Comparison of ENCODE assay signal across 9 cellular contexts in genomic region chr2:201860541-201861154, GRCh38. TPM values are rescaled to one million over a fixed set of nuclear protein-coding genes. Genes with fewer than 3 reads are reported as not detected.
A peak's percentile ranks its signal among the peaks of the same experiment; 100 is the strongest.
DNase-seq lines count a peak whose midpoint lies in the region; TF ChIP-seq lines count a peak whose summit lies in the region.
"Had no signal": no experiment of that assay in that cellular context is flagged by ENCODE, and none has a peak within 500 bp of the region (broad histone marks: within the 10 kb centered on the region; RNA-seq: fewer than 3 reads in every experiment).

No MANE protein-coding gene starts in this region.

- DNase-seq in NCI-H146 (lab: John Stamatoyannopoulos, UW) (peak; percentile 34), NCI-H146 treated with DMSO at 0.1 percent for 48 hours (lab: John Stamatoyannopoulos, UW; ENCODE audit: unreplicated experiment) (no peak), HAP-1 (ENCODE audit: low spot score in 2 of 2) (peak; percentile 68 to 72), NCI-H1694 (lab: John Stamatoyannopoulos, UW) (peak; percentile 84), T-helper 1 cell (peak in 4 of 5 donors; percentile 5 to 46 (median 14)), caudate nucleus (lab: John Stamatoyannopoulos, UW) (peak in 48 of 61 donors; percentile 1 to 86 (median 29)), kidney epithelial cell (ENCODE audit: low read depth) (no peak)
- DNase-seq in stimulated activated CD4-positive, alpha-beta T cell treated with anti-CD3 and anti-CD28 coated beads, TNF-alpha, amount 100 ng/mL, for 24 hours (ENCODE audit: low read depth in 3 of 3), result peak in 2 of 3 experiments; percentile 7 to 22

- no peaks in the 10 kb centered on the region for H3K36me3 ChIP-seq in HAP-1 (replicated peaks)
- no peaks in the 10 kb centered on the region for H3K36me3 ChIP-seq in kidney epithelial cell (ENCODE audit: control insufficient read depth, insufficient read depth, low read length)
- H3K36me3 ChIP-seq: BLaER1 treated with 17β-estradiol and CSF1 and Interleukin-3, amounts not matched to agents 10 nM and 100 nM had no signal

- in situ Hi-C loops in HAP-1 (cut with MboI; ENCODE audit: low sequenced_read_pairs), result no loop called here

- TF ChIP-seq CTCF in kidney epithelial cell (IDR thresholded peaks at IDR 0.05; ENCODE audit: insufficient read depth, low read length, poor library complexity, severe bottlenecking), result peak; percentile 76

- H3K4me1 ChIP-seq in HAP-1, result peaks cover 11% of the 10 kb centered on the region

- H3K27me3 ChIP-seq in HAP-1 (ENCODE audit: low read depth) (no peaks in the 10 kb centered on the region), kidney epithelial cell (ENCODE audit: control insufficient read depth, insufficient read depth, low read length) (no peaks in the 10 kb centered on the region)

- H3K4me3 ChIP-seq in HAP-1, result no peak overlapping the region
- H3K4me3 ChIP-seq in kidney epithelial cell (ENCODE audit: low read depth, low read length), result no peak overlapping the region
- H3K4me3 ChIP-seq: BLaER1 treated with 17β-estradiol and CSF1 and Interleukin-3, amounts not matched to agents 10 nM and 100 nM had no signal

- no peak overlapping the region for H3K27ac ChIP-seq in caudate nucleus (ENCODE audit: low read depth, low read length)
- H3K27ac ChIP-seq: BLaER1 treated with 17β-estradiol and CSF1 and Interleukin-3, amounts not matched to agents 10 nM and 100 nM had no signal

- no peaks in the 10 kb centered on the region for H3K9me3 ChIP-seq in HAP-1
- H3K9me3 ChIP-seq: BLaER1 treated with 17β-estradiol and CSF1 and Interleukin-3, amounts not matched to agents 10 nM and 100 nM had no signal

RNA-seq across cellular contexts. Expression of gene CDK15, which starts 54.3 kb away (rescaled TPM):
- 0.21 TPM in 2 replicates for total RNA-seq in kidney epithelial cell

Comparison
In these comparisons a context has a peak if more than half of its experiments do, and no peak if none do; other contexts are left out.
1. DNase-seq: peak in NCI-H146 (single experiment), HAP-1 (2 of 2), NCI-H1694 (single experiment), T-helper 1 cell (4 of 5), caudate nucleus (48 of 61) and stimulated activated CD4-positive, alpha-beta T cell treated with anti-CD3 and anti-CD28 coated beads, TNF-alpha, amount 100 ng/mL, for 24 hours (2 of 3); none in NCI-H146 treated with DMSO at 0.1 percent for 48 hours (single experiment) and kidney epithelial cell (single experiment).